In the genomic region with DNA sequence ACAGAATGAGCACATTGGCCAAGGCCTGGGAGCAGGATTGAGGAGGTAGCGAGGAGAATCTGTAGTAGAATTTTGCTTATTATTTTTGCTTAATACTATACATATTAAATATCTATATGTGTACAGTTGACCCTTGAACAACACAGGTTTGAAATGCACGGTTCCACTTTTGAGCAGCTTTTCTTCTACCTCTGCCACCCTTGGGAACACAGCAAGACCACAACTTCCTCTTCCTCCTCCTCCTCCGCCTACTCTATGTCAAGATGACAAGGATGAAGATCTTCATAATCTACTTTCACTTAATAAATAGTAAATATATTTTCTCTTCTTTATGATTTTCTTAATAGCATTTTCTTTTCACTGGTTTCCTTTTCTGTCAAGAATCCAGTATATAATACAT, we compare ENCODE assay signal across 13 cellular contexts.
DNase-seq lines count a peak whose midpoint lies in the region; ATAC-seq lines count a peak whose summit lies in the region.
"Had no signal": no experiment of that assay in that cellular context is flagged by ENCODE, and none has a peak within 500 bp of the region (broad histone marks: within the 10 kb centered on the region; RNA-seq: fewer than 3 reads in every experiment).

No MANE protein-coding gene starts in this region.

- ATAC-seq in GM21360 (IDR thresholded peaks at IDR 0.05; ENCODE audit: unreplicated experiment) (peak; percentile 60), HG03060 (IDR thresholded peaks at IDR 0.05; ENCODE audit: low read depth, unreplicated experiment) (peak; percentile 83), HG03520 (IDR thresholded peaks at IDR 0.05; ENCODE audit: unreplicated experiment) (no peak)
- ATAC-seq: activated naive CD4-positive, alpha-beta T cell treated with anti-CD3 and anti-CD28 coated beads, Interleukin-2, amount 50 U/mL, for 72 hours; natural killer cell had no signal

- DNase-seq in GF-D8 (lab: John Stamatoyannopoulos, UW) (peak; percentile 26), MV-4-11 (lab: John Stamatoyannopoulos, UW) (peak; percentile 69), AG20443 (ENCODE audit: low spot score) (no peak), amygdala (lab: John Stamatoyannopoulos, UW) (no peak), T-helper 2 cell (no peak)
- DNase-seq: natural killer cell, NCI-H1436, T-helper 1 cell, transverse colon had no signal

Comparison
In these comparisons a context has a peak if more than half of its experiments do, and no peak if none do; other contexts are left out.
1. DNase-seq: peak in GF-D8 (single experiment) and MV-4-11 (single experiment); none in AG20443 (single experiment), amygdala (0 of 56) and T-helper 2 cell (0 of 5).